Comparison of ENCODE assay signal across 8 cellular contexts in the genomic region with DNA sequence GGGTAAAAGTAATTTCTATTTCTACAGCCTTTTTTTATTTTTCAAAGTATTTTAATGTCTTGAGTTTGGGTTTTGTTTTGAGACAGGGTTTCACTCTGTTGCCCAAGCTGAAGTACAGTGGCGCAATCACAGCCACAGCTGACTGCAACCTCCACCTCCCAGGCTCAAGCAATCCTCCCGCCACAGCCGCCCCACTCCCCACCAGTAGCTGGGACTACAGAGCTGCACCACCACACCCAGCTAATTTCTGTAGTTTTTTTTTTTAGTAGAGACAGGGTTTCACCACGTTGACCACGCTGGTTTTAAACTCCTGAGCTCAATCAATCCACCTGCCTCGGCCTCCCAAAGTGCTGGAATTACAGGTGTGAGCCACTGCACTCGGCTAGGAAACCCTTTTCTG. TPM values are rescaled to one million over a fixed set of nuclear protein-coding genes. Genes with fewer than 3 reads are reported as not detected.
DNase-seq lines count a peak whose midpoint lies in the region; ATAC-seq and TF ChIP-seq lines count a peak whose summit lies in the region.

No MANE protein-coding gene starts in this region.

- TF ChIP-seq CTCF in GM06990 (IDR thresholded peaks at IDR 0.05; ENCODE audit: insufficient read depth, low read length, poor library complexity, severe bottlenecking), result no peak
- TF ChIP-seq CTCF in liver (IDR thresholded peaks at IDR 0.05; ENCODE audit: low read depth, low read length, missing input control), result no peak
- no peak for TF ChIP-seq CTCF in foreskin keratinocyte (conservative IDR thresholded peaks at IDR 0.05)

- peak overlapping the region in 1 of 2 donors; percentile 12 for H3K9ac ChIP-seq in liver (ENCODE audit: low read depth in 1 of 2, low read length in 2 of 2)

- H3K27me3 ChIP-seq in GM06990 (replicated peaks; ENCODE audit: control insufficient read depth, insufficient read depth, low read length) (no peaks in the 10 kb centered on the region), liver (ENCODE audit: control insufficient read depth in 4 of 4, insufficient read depth in 4 of 4, low read length in 3 of 4) (no peaks in the 10 kb centered on the region), foreskin keratinocyte (no peaks in the 10 kb centered on the region)

- peak overlapping the region; percentile 0 for H3K4me3 Mint-ChIP-seq in activated T-helper 2 cell treated with anti-CD3 and anti-CD28 coated beads, Interferon-gamma antibody, Interleukin-2, Interleukin-4, amounts not matched to agents 10 μg/mL and 5 μg/mL and 100 μg/mL, durations not matched to agents 14 hours and 24 hours and 36 hours (ENCODE audit: low read depth)

- intact Hi-C loops in activated T-helper 2 cell treated with anti-CD3 and anti-CD28 coated beads, Interferon-gamma antibody, Interleukin-2, Interleukin-4, amounts not matched to agents 10 μg/mL and 5 μg/mL and 100 μg/mL, durations not matched to agents 14 hours and 24 hours and 36 hours (cut with micrococcal nuclease), result loop anchor here (5.0 kb wide), 1 partner anchor 141 kb away; a partner anchor contains a TSS

- H3K27me3 Mint-ChIP-seq in activated T-helper 2 cell treated with anti-CD3 and anti-CD28 coated beads, Interferon-gamma antibody, Interleukin-2, Interleukin-4, amounts not matched to agents 10 μg/mL and 5 μg/mL and 100 μg/mL, durations not matched to agents 14 hours and 24 hours and 36 hours (ENCODE audit: low read depth), result no peaks in the 10 kb centered on the region

- H3K4me1 ChIP-seq in liver (ENCODE audit: control insufficient read depth in 4 of 4, insufficient read depth in 4 of 4, low read length in 3 of 4) (peaks cover 12 to 39% (median 32%) of the 10 kb centered on the region in 4 donors), foreskin keratinocyte (peaks cover 20% of the 10 kb centered on the region)

- no peak overlapping the region for H3K4me3 ChIP-seq in GM06990 (replicated peaks; ENCODE audit: low read depth, low read length)
- H3K4me3 ChIP-seq in liver (ENCODE audit: low read depth in 1 of 3, low read length in 3 of 3), result no peak overlapping the region

- no peaks in the 10 kb centered on the region for H3K9me3 Mint-ChIP-seq in activated T-helper 2 cell treated with anti-CD3 and anti-CD28 coated beads, Interferon-gamma antibody, Interleukin-2, Interleukin-4, amounts not matched to agents 10 μg/mL and 5 μg/mL and 100 μg/mL, durations not matched to agents 14 hours and 24 hours and 36 hours

- DNase-seq in GM06990 (ENCODE audit: extremely low read depth, insufficient read length) (peak; percentile 75), NCI-H2171 treated with DMSO at 0.1 percent for 48 hours (lab: John Stamatoyannopoulos, UW) (no peak), foreskin keratinocyte (no peak), activated gamma-delta T cell treated with Interleukin-2 at 50 U/mL for 16 hours (no peak)
- DNase-seq in activated T-helper 2 cell treated with anti-CD3 and anti-CD28 coated beads, Interferon-gamma antibody, Interleukin-2, Interleukin-4, amounts not matched to agents 10 μg/mL and 5 μg/mL and 100 μg/mL, durations not matched to agents 14 hours and 24 hours and 36 hours (ENCODE audit: low spot score), result no peak

- H3K9me3 ChIP-seq in liver (ENCODE audit: control insufficient read depth in 4 of 4, low read length in 3 of 4), result no peaks in the 10 kb centered on the region

- no peaks in the 10 kb centered on the region for H3K36me3 ChIP-seq in GM06990 (ENCODE audit: control insufficient read depth, insufficient read depth, low read length)
- H3K36me3 ChIP-seq in liver (ENCODE audit: control insufficient read depth in 4 of 4, insufficient read depth in 3 of 4, low read depth in 1 of 4, low read length in 3 of 4), result no peaks in the 10 kb centered on the region

- H3K27ac ChIP-seq in liver (ENCODE audit: low read depth in 1 of 2, low read length in 2 of 2), result peak overlapping the region; percentile 62 to 96
- H3K27ac ChIP-seq in foreskin keratinocyte, result no peak overlapping the region

- no peak for TF ChIP-seq RAD21 in liver (IDR thresholded peaks at IDR 0.05)

- H3K27ac Mint-ChIP-seq in activated T-helper 2 cell treated with anti-CD3 and anti-CD28 coated beads, Interferon-gamma antibody, Interleukin-2, Interleukin-4, amounts not matched to agents 10 μg/mL and 5 μg/mL and 100 μg/mL, durations not matched to agents 14 hours and 24 hours and 36 hours, result peak overlapping the region; percentile 30

- WGBS in liver, result 28% methylated on average over 7 of the region's 7 CpGs

- peaks cover 51% of the 10 kb centered on the region for H3K4me1 Mint-ChIP-seq in activated T-helper 2 cell treated with anti-CD3 and anti-CD28 coated beads, Interferon-gamma antibody, Interleukin-2, Interleukin-4, amounts not matched to agents 10 μg/mL and 5 μg/mL and 100 μg/mL, durations not matched to agents 14 hours and 24 hours and 36 hours (ENCODE audit: low read depth)

- H3K36me3 Mint-ChIP-seq in activated T-helper 2 cell treated with anti-CD3 and anti-CD28 coated beads, Interferon-gamma antibody, Interleukin-2, Interleukin-4, amounts not matched to agents 10 μg/mL and 5 μg/mL and 100 μg/mL, durations not matched to agents 14 hours and 24 hours and 36 hours (ENCODE audit: low read depth), result peaks cover 3% of the 10 kb centered on the region

- ATAC-seq in HG03045 (IDR thresholded peaks at IDR 0.05; ENCODE audit: unreplicated experiment), result peak; percentile 48
- no peak for ATAC-seq in foreskin keratinocyte
- ATAC-seq in HG03565 (IDR thresholded peaks at IDR 0.05; ENCODE audit: unreplicated experiment), result no peak

TF ChIP-seq in liver, 16 proteins besides CTCF, POLR2A, EP300 and RAD21:
- TF ChIP-seq SP1 (IDR thresholded peaks at IDR 0.05) (no peak), HNF4A (conservative IDR thresholded peaks at IDR 0.05) (peak in 1 of 2 donors; percentile 14), RXRA (IDR thresholded peaks at IDR 0.05) (peak in 1 of 2 donors; percentile 22), YY1 (IDR thresholded peaks at IDR 0.05) (peak; percentile 13)

RNA-seq across cellular contexts. Expression of a gene that starts 44.0 kb away (rescaled TPM):
- total RNA-seq in activated T-helper 2 cell treated with anti-CD3 and anti-CD28 coated beads, Interferon-gamma antibody, Interleukin-2, Interleukin-4, amounts not matched to agents 10 μg/mL and 5 μg/mL and 100 μg/mL, durations not matched to agents 14 hours and 24 hours and 36 hours, result 8.2 and 9.3 TPM in 2 replicates
- total RNA-seq in liver (10 to 100 TPM in 1 of 2 donors, 1 to 10 TPM in 1; 8.5 to 12.7 TPM), foreskin keratinocyte (4.5 and 6.3 TPM in 2 replicates)
- polyA plus RNA-seq in liver (1 to 10 TPM; 2.1 to 3.5 TPM), foreskin keratinocyte (2.9 and 4.0 TPM in 2 replicates)

RNA-seq across cellular contexts. Expression of a gene that starts 44.1 kb away (rescaled TPM):
- 65.9 and 70.1 TPM in 2 replicates for total RNA-seq in activated T-helper 2 cell treated with anti-CD3 and anti-CD28 coated beads, Interferon-gamma antibody, Interleukin-2, Interleukin-4, amounts not matched to agents 10 μg/mL and 5 μg/mL and 100 μg/mL, durations not matched to agents 14 hours and 24 hours and 36 hours
- total RNA-seq in liver (10 to 100 TPM; 17.2 to 22.1 TPM), foreskin keratinocyte (18.0 and 20.1 TPM in 2 replicates)
- polyA plus RNA-seq in liver (10 to 100 TPM in 1 of 2 donors, 1 to 10 TPM in 1; 5.6 to 13.4 TPM), foreskin keratinocyte (8.7 and 10.4 TPM in 2 replicates)
